In genomic region chr1:205098242-205098641, GRCh38 we compare ENCODE assay signal across 9 cellular contexts. TPM values are rescaled to one million over a fixed set of nuclear protein-coding genes. Genes with fewer than 3 reads are reported as not detected.
"Had no signal": no experiment of that assay in that cellular context is flagged by ENCODE, and none has a peak within 500 bp of the region (broad histone marks: within the 10 kb centered on the region; RNA-seq: fewer than 3 reads in every experiment).

No MANE protein-coding gene starts in this region.

- H3K9me3 ChIP-seq: HAP-1 had no signal

- H3K27ac ChIP-seq: GM23248 had no signal

- H3K4me3 Mint-ChIP-seq: GM23338, H9, HFFc6 had no signal

- H3K4me1 Mint-ChIP-seq: GM23338, H9 had no signal

- H3K27ac Mint-ChIP-seq: GM23338, H9, HFFc6 had no signal

- H3K4me3 ChIP-seq: GM23248, GM23338, HAP-1 had no signal

- H3K4me1 ChIP-seq: HAP-1 had no signal

- ATAC-seq: GM23338, HCT116 had no signal

- DNase-seq: GM23248, GOT3, H7, H9, HCEC 1CT, HFFc6 had no signal

RNA-seq across cellular contexts. Expression of gene CNTN2, which starts 55.2 kb away (rescaled TPM):
- total RNA-seq: GM23248, H7, HFFc6 had no signal
- polyA plus RNA-seq: GM23248 had no signal
